In the genomic region with DNA sequence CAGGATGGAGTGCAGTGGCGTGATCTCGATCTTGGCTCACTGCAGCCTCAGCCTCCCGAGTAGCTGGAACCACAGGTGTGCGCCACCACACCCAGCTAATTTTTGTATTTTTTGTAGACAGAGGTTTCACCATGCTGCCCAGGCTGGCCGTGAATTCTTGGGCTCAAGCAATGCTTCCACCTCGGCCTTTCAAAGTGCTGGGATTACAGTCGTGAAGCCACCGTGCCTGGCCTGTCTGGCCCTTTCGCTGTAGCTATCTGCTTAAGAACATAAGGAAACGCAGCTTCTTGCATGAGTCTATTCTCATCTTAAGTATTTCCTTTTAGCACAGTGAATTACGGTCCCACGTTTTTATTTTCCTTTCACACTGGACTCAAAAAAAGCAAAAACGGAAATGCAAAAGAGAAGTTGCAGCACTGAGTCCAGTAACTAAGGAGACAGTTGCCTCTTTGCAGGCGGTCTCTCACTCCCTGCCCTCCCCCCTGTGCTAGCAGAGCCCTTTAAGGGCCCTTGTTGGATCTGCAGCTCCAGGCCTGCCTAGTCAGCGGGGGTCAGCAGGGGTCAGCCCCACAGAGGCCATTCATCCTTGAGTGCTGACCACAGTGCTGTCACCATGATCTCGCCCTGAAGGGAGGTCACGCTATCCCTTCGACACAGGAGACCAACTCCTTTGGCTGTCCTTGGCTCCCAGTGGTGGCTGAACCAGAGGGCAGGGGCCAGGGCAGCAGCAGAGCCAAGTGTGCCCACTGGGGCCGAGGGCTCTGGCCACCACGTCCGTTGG, we compare ENCODE assay signal across 13 cellular contexts. TPM values are rescaled to one million over a fixed set of nuclear protein-coding genes. Genes with fewer than 3 reads are reported as not detected.
DNase-seq lines count a peak whose midpoint lies in the region; TF ChIP-seq lines count a peak whose summit lies in the region.
"Had no signal": no experiment of that assay in that cellular context is flagged by ENCODE, and none has a peak within 500 bp of the region (broad histone marks: within the 10 kb centered on the region; RNA-seq: fewer than 3 reads in every experiment).

No MANE protein-coding gene starts in this region.

- peaks cover 14% of the 10 kb centered on the region; the same call in 1 of the 2 replicates for H3K9me3 ChIP-seq in Caco-2
- H3K9me3 ChIP-seq: ovary had no signal

- POLR2A ChIA-PET in Caco-2 (lab: Charles Lee), result no interaction called here
- POLR2A ChIA-PET in activated CD4-positive, alpha-beta memory T cell treated with anti-CD3 and anti-CD28 coated beads, Interleukin-2, amount 10 ng/mL, durations not matched to agents 7 days and 5 days (lab: Charles Lee), result interaction anchor here (1.2 kb wide), 1 partner anchor 22 kb away, joined by 3 read pairs; a partner anchor contains a TSS

- TF ChIP-seq CTCF in Caco-2 (IDR thresholded peaks at IDR 0.05; ENCODE audit: insufficient read depth in 1 of 2, low read depth in 1 of 2, low read length in 1 of 2, severe bottlenecking in 1 of 2, unreplicated experiment in 1 of 2) (no peak), fibroblast of mammary gland (conservative IDR thresholded peaks at IDR 0.05; ENCODE audit: control insufficient read depth, insufficient read depth, low read depth, low read length) (no peak)

- no peaks in the 10 kb centered on the region; the same call in 1 of the 2 replicates for H3K36me3 ChIP-seq in Caco-2 (ENCODE audit: control insufficient read depth, insufficient read depth, low read length)
- H3K36me3 ChIP-seq: ovary had no signal

- peak overlapping the region; percentile 39 for H3K27ac Mint-ChIP-seq in Caco-2 (ENCODE audit: unreplicated experiment)
- no peak overlapping the region for H3K27ac Mint-ChIP-seq in activated CD4-positive, alpha-beta memory T cell treated with anti-CD3 and anti-CD28 coated beads, Interleukin-2, amount 10 ng/mL, durations not matched to agents 7 days and 5 days
- H3K27ac Mint-ChIP-seq: stimulated activated naive CD8-positive, alpha-beta T cell treated with anti-CD3 and anti-CD28 coated beads, Interleukin-15, Interleukin-2, amounts not matched to agents 100 ng/mL and 50 ng/mL, for 24 hours; T-helper 2 cell treated with Interferon-gamma antibody and Interleukin-4, amounts not matched to agents 5 μg/mL and 100 μg/mL, for 36 hours had no signal

- H3K36me3 Mint-ChIP-seq in Caco-2 (ENCODE audit: insufficient read depth, unreplicated experiment), result peaks cover 63% of the 10 kb centered on the region
- H3K36me3 Mint-ChIP-seq in activated CD4-positive, alpha-beta memory T cell treated with anti-CD3 and anti-CD28 coated beads, Interleukin-2, amount 10 ng/mL, durations not matched to agents 7 days and 5 days (ENCODE audit: low read depth), result peaks cover 25% of the 10 kb centered on the region

- no peak overlapping the region for H3K4me3 ChIP-seq in Caco-2 (ENCODE audit: low read depth, low read length)
- H3K4me3 ChIP-seq in fibroblast of mammary gland (ENCODE audit: control insufficient read depth, low read depth, low read length), result no peak overlapping the region
- H3K4me3 ChIP-seq: ovary had no signal

- H3K4me3 Mint-ChIP-seq in Caco-2 (ENCODE audit: unreplicated experiment), result no peak overlapping the region
- no peak overlapping the region for H3K4me3 Mint-ChIP-seq in activated CD4-positive, alpha-beta memory T cell treated with anti-CD3 and anti-CD28 coated beads, Interleukin-2, amount 10 ng/mL, durations not matched to agents 7 days and 5 days
- H3K4me3 Mint-ChIP-seq: stimulated activated naive CD8-positive, alpha-beta T cell treated with anti-CD3 and anti-CD28 coated beads, Interleukin-15, Interleukin-2, amounts not matched to agents 100 ng/mL and 50 ng/mL, for 24 hours; T-helper 2 cell treated with Interferon-gamma antibody and Interleukin-4, amounts not matched to agents 5 μg/mL and 100 μg/mL, for 36 hours had no signal

- BruUV-seq in Caco-2 (replicated peaks; lab: Mats Ljungman, UMichigan), result no TSS peak

- H3K27me3 ChIP-seq in Caco-2 (replicated peaks; ENCODE audit: control insufficient read depth, insufficient read depth, low read length), result no peaks in the 10 kb centered on the region
- H3K27me3 ChIP-seq: ovary had no signal

- no peaks in the 10 kb centered on the region for H3K27me3 Mint-ChIP-seq in Caco-2 (ENCODE audit: insufficient read depth, unreplicated experiment)
- H3K27me3 Mint-ChIP-seq in activated CD4-positive, alpha-beta memory T cell treated with anti-CD3 and anti-CD28 coated beads, Interleukin-2, amount 10 ng/mL, durations not matched to agents 7 days and 5 days, result no peaks in the 10 kb centered on the region
- H3K27me3 Mint-ChIP-seq: stimulated activated naive CD8-positive, alpha-beta T cell treated with anti-CD3 and anti-CD28 coated beads, Interleukin-15, Interleukin-2, amounts not matched to agents 100 ng/mL and 50 ng/mL, for 24 hours had no signal

- intact Hi-C loops in Caco-2 (cut with micrococcal nuclease; ENCODE audit: unreplicated experiment), result no loop called here

- no peaks in the 10 kb centered on the region for H3K9me3 Mint-ChIP-seq in Caco-2 (ENCODE audit: unreplicated experiment)
- H3K9me3 Mint-ChIP-seq in activated CD4-positive, alpha-beta memory T cell treated with anti-CD3 and anti-CD28 coated beads, Interleukin-2, amount 10 ng/mL, durations not matched to agents 7 days and 5 days, result peaks cover 13% of the 10 kb centered on the region

- H3K4me1 Mint-ChIP-seq in Caco-2 (ENCODE audit: low read depth, unreplicated experiment), result peaks cover 12% of the 10 kb centered on the region
- peaks cover 22% of the 10 kb centered on the region for H3K4me1 Mint-ChIP-seq in activated CD4-positive, alpha-beta memory T cell treated with anti-CD3 and anti-CD28 coated beads, Interleukin-2, amount 10 ng/mL, durations not matched to agents 7 days and 5 days

- CTCF ChIA-PET in Caco-2 (lab: Charles Lee), result no interaction called here
- CTCF ChIA-PET in activated CD4-positive, alpha-beta memory T cell treated with anti-CD3 and anti-CD28 coated beads, Interleukin-2, amount 10 ng/mL, durations not matched to agents 7 days and 5 days (lab: Charles Lee), result interaction anchor here (1.3 to 6.8 kb wide), 3 partner anchors 9 to 194 kb away, joined by 3 to 58 read pairs (median 3); no protein-coding TSS in a partner anchor

- no peak for DNase-seq in Caco-2
- peak; percentile 83 to 97 for DNase-seq in NOMO-1 (lab: John Stamatoyannopoulos, UW; ENCODE audit: unreplicated experiment in 2 of 2)
- DNase-seq in fibroblast of mammary gland (ENCODE audit: low read depth), result peak; percentile 59
- peak; percentile 52 for DNase-seq in myocyte (ENCODE audit: low read depth)
- DNase-seq in LoVo (ENCODE audit: low spot score), result no peak
- no peak for DNase-seq in NCI-H2107 treated with DMSO at 0.1 percent for 48 hours (lab: John Stamatoyannopoulos, UW; ENCODE audit: unreplicated experiment)
- no peak for DNase-seq in NCI-H82 (lab: John Stamatoyannopoulos, UW)
- no peak for DNase-seq in activated CD4-positive, alpha-beta memory T cell treated with anti-CD3 and anti-CD28 coated beads, Interleukin-2, amount 10 ng/mL, durations not matched to agents 7 days and 5 days
- DNase-seq: NCI-H2171; stimulated activated CD4-positive, alpha-beta T cell treated with anti-CD3 and anti-CD28 coated beads, Interleukin-2, amount 100 ng/mL, for 48 hours had no signal

- peaks cover 12% of the 10 kb centered on the region for H3K4me1 ChIP-seq in Caco-2

RNA-seq across cellular contexts. Expression of a gene that starts 21.8 kb away (rescaled TPM):
- total RNA-seq in Caco-2 (2022) (54.0 and 57.6 TPM in 2 replicates), myocyte (48.6 and 51.8 TPM in 2 replicates)
- polyA plus RNA-seq in myocyte (2012), result 31.4 TPM
- total RNA-seq in activated CD4-positive, alpha-beta memory T cell treated with anti-CD3 and anti-CD28 coated beads, Interleukin-2, amount 10 ng/mL, durations not matched to agents 7 days and 5 days, result 10 to 100 TPM; 53.7 to 55.3 TPM

Comparison
In these comparisons a context has a peak if more than half of its experiments do, and no peak if none do; other contexts are left out.
1. DNase-seq: peak in NOMO-1 (2 of 2), fibroblast of mammary gland (single experiment) and myocyte (single experiment); none in Caco-2 (0 of 2), LoVo (single experiment), NCI-H2107 treated with DMSO at 0.1 percent for 48 hours (single experiment), NCI-H82 (single experiment) and activated CD4-positive, alpha-beta memory T cell treated with anti-CD3 and anti-CD28 coated beads, Interleukin-2, amount 10 ng/mL, durations not matched to agents 7 days and 5 days (single experiment).